ENCODE assay signal across 1 cellular context in the genomic region with DNA sequence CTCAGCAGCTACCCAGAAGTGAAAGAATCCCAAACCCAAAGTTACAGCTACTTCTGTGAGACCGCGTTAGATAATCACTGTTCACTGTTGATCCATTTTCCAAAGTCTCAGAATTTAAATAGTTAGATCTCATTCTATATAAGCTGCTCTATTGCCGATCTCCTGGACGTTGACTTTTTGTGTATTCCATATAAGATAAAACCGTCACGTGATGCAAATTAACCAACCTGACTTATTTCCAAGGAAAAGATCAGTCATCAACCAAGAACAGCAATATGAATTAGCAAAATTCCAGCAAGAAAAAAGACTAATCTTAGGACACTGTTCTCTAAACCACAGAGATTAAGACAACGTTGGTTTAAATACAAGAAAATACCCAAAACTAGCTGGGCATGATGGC.
TF ChIP-seq lines count a peak whose summit lies in the region.

No MANE protein-coding gene starts in this region.

TF ChIP-seq in SK-N-SH, 30 proteins besides CTCF, POLR2A, EP300 and RAD21:
- no peak for TF ChIP-seq RCOR1 (IDR thresholded peaks at IDR 0.05; ENCODE audit: low read length)
- TF ChIP-seq YY1 (IDR thresholded peaks at IDR 0.05; ENCODE audit: low read depth): no peak
- TF ChIP-seq FOXM1 (IDR thresholded peaks at IDR 0.05; ENCODE audit: low read depth): no peak
- TF ChIP-seq, protein P1, sequence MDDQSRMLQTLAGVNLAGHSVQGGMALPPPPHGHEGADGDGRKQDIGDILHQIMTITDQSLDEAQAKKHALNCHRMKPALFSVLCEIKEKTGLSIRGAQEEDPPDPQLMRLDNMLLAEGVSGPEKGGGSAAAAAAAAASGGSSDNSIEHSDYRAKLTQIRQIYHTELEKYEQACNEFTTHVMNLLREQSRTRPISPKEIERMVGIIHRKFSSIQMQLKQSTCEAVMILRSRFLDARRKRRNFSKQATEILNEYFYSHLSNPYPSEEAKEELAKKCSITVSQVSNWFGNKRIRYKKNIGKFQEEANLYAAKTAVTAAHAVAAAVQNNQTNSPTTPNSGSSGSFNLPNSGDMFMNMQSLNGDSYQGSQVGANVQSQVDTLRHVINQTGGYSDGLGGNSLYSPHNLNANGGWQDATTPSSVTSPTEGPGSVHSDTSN (IDR thresholded peaks at IDR 0.05): no peak
